In the genomic region with DNA sequence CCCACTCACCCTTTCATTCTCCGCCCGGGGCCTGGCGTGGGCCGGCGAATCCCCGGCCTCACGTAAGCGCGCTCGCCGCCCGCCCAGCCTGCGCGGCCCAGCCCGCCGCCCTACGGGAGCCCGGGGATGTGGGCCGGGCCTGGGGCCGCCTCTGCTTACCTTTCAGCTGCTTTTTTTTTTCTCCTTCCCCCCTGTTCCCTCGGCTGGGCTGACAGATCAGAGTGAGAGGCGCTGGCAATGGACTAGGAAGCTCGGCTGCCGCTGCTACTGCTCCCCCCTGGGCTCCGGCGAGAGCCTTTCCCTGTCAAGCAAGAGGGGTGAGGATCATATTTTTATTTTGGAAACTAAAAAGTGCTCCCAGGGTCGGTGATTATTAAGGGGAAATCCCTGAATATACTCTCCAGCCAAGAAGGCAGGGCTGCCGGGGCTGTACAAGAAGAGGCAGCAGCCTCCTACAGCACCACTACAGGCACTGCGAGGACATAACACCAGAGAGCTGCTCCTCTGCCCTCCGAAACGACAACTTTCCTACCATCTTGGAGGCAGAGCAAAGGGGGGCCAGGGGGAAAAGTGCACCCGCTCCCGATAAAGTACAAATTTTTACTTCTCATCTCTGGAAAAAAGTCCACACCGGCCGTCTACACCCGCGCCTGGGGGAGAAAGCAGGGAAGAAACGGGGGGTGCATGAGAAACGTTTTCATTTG, we compare ENCODE assay signal across 8 cellular contexts. TPM values are rescaled to one million over a fixed set of nuclear protein-coding genes. Genes with fewer than 3 reads are reported as not detected.
DNase-seq lines count a peak whose midpoint lies in the region; ATAC-seq and TF ChIP-seq lines count a peak whose summit lies in the region.

TSS of gene INO80D (minus strand) at position 433 of the 704 bp plus-strand sequence. CDS start 23,158 bp downstream, outside the sequence.

- H3K27ac ChIP-seq in Karpas-422 (ENCODE audit: low read length) (peak within 1 kb of the TSS; percentile 92), subcutaneous abdominal adipose tissue (ENCODE audit: low read depth, low read length) (peak within 1 kb of the TSS; percentile 99)

- no peaks in the 10 kb centered on the region for H3K27me3 ChIP-seq in Karpas-422 (ENCODE audit: low read length)
- H3K27me3 ChIP-seq in neuron (ENCODE audit: insufficient read depth, low read length), result no peaks in the 10 kb centered on the region
- H3K27me3 ChIP-seq in subcutaneous abdominal adipose tissue (ENCODE audit: control insufficient read depth in 5 of 5, insufficient read depth in 4 of 5, low read length in 5 of 5), result no peaks in the 10 kb centered on the region

- peak; percentile 68 for TF ChIP-seq POLR2A in Raji (IDR thresholded peaks at IDR 0.05; ENCODE audit: insufficient read depth, low read depth, low read length)

- H3K9me3 ChIP-seq in Karpas-422 (ENCODE audit: low read length) (no peaks in the 10 kb centered on the region), neuron (ENCODE audit: low read length) (no peaks in the 10 kb centered on the region), subcutaneous abdominal adipose tissue (ENCODE audit: control insufficient read depth in 5 of 5, low read length in 5 of 5) (no peaks in the 10 kb centered on the region)

- H3K4me3 ChIP-seq in Karpas-422 (ENCODE audit: low read length) (peak within 1 kb of the TSS; percentile 87), foreskin fibroblast (ENCODE audit: low read depth in 1 of 2, low read length in 2 of 2) (peak within 1 kb of the TSS; percentile 94 to 96), neuron (ENCODE audit: low read length) (peak within 1 kb of the TSS; percentile 90), subcutaneous abdominal adipose tissue (ENCODE audit: low read depth in 1 of 5, low read length in 5 of 5) (peak within 1 kb of the TSS; percentile 80 to 92 (median 85))

- H2AFZ ChIP-seq in Karpas-422 (ENCODE audit: low read length), result peak within 1 kb of the TSS; percentile 83
- peak within 1 kb of the TSS; percentile 29 for H2AFZ ChIP-seq in neuron (ENCODE audit: low read depth, low read length)

- H3K4me2 ChIP-seq in Karpas-422 (ENCODE audit: low read depth, low read length, poor library complexity, severe bottlenecking), result peak within 1 kb of the TSS; percentile 92

- peak; percentile 50 for TF ChIP-seq CTCF in foreskin fibroblast (IDR thresholded peaks at IDR 0.05; ENCODE audit: low read depth, low read length)

- ATAC-seq in GM21825 (IDR thresholded peaks at IDR 0.05; ENCODE audit: unreplicated experiment), result peak; percentile 81

- H3K36me3 ChIP-seq in Karpas-422 (ENCODE audit: insufficient read depth, low read length) (peaks cover 4% of the 10 kb centered on the region; the same call in 1 of the 2 replicates), neuron (ENCODE audit: insufficient read depth, low read length) (peaks cover 7% of the 10 kb centered on the region), subcutaneous abdominal adipose tissue (ENCODE audit: control insufficient read depth in 5 of 5, insufficient read depth in 5 of 5, low read length in 5 of 5) (peaks cover 0 to 3% (median 0%) of the 10 kb centered on the region in 5 donors)

- peak; percentile 82 for DNase-seq in EL
- DNase-seq in Karpas-422, result peak; percentile 93
- DNase-seq in activated effector memory CD4-positive, alpha-beta T cell treated with Interleukin-2 at 50 U/mL for 16 hours, result peak; percentile 69
- peak; percentile 77 to 90 for DNase-seq in foreskin fibroblast

- peaks cover 75% of the 10 kb centered on the region for H3K79me2 ChIP-seq in Karpas-422 (ENCODE audit: low read length)

- no peaks in the 10 kb centered on the region for H3K9me2 ChIP-seq in Karpas-422 (replicated peaks; ENCODE audit: insufficient read depth, low read length)

- H4K20me1 ChIP-seq in Karpas-422 (ENCODE audit: insufficient read depth, low read depth, low read length), result no peaks in the 10 kb centered on the region

- peaks cover 36% of the 10 kb centered on the region for H3K4me1 ChIP-seq in Karpas-422 (ENCODE audit: low read length)
- H3K4me1 ChIP-seq in neuron (ENCODE audit: insufficient read depth, low read length), result peaks cover 25% of the 10 kb centered on the region
- H3K4me1 ChIP-seq in subcutaneous abdominal adipose tissue (ENCODE audit: control insufficient read depth in 5 of 5, insufficient read depth in 5 of 5, low read length in 5 of 5), result peaks cover 3 to 22% (median 17%) of the 10 kb centered on the region in 5 donors

- H3K9ac ChIP-seq in Karpas-422 (ENCODE audit: low read length) (peak within 1 kb of the TSS; percentile 91), subcutaneous abdominal adipose tissue (ENCODE audit: low read length in 5 of 5) (peak within 1 kb of the TSS; percentile 96 to 99 (median 99))

RNA-seq across cellular contexts. Expression of gene INO80D, which starts in this region (rescaled TPM):
- total RNA-seq in Karpas-422 (2014; rRNA removed; shearing (Covaris generic); ENCODE audit: low replicate concordance), result 8.8 and 14.8 TPM in 2 replicates

Comparison
In these comparisons a context has a peak if more than half of its experiments do, and no peak if none do; other contexts are left out.
1. Peak in every context shown above with its lines: DNase-seq, ATAC-seq, H3K4me3 ChIP-seq and H3K27ac ChIP-seq.